ENCODE assay signal across 21 cellular contexts in genomic region chr17:82060614-82061013, GRCh38. TPM values are rescaled to one million over a fixed set of nuclear protein-coding genes. Genes with fewer than 3 reads are reported as not detected.
DNase-seq lines count a peak whose midpoint lies in the region; ATAC-seq, FAIRE-seq and TF ChIP-seq lines count a peak whose summit lies in the region.
"Had no signal": no experiment of that assay in that cellular context is flagged by ENCODE, and none has a peak within 500 bp of the region (broad histone marks: within the 10 kb centered on the region; RNA-seq: fewer than 3 reads in every experiment).

No MANE protein-coding gene starts in this region.

- BruUV-seq in HCT116 (replicated peaks; lab: Mats Ljungman, UMichigan): no TSS peak

- CTCF ChIA-PET in HCT116 (lab: Charles Lee): no interaction called here

- no peaks in the 10 kb centered on the region for H3K9me3 ChIP-seq in right atrium auricular region
- no peaks in the 10 kb centered on the region for H3K9me3 ChIP-seq in HCT116 (ENCODE audit: control insufficient read depth in 1 of 2, insufficient read depth in 1 of 2, low read depth in 1 of 2, low read length in 2 of 2)
- H3K9me3 ChIP-seq in kidney (ENCODE audit: control insufficient read depth in 1 of 2, low read length in 2 of 2): no peaks in the 10 kb centered on the region
- H3K9me3 ChIP-seq: A549, SJCRH30 had no signal

- no peak overlapping the region for H2AFZ ChIP-seq in HCT116 (ENCODE audit: low read depth, low read length, poor library complexity, severe bottlenecking)

- FAIRE-seq in kidney (lab: Jason Lieb, UNC): no peak
- FAIRE-seq in urothelium cell line (lab: Jason Lieb, UNC): no peak
- FAIRE-seq: A549, D721Med had no signal

- H3K9me2 ChIP-seq in HCT116 (ENCODE audit: insufficient read depth): no peaks in the 10 kb centered on the region

- intact Hi-C loops in left ventricle myocardium superior (cut with micrococcal nuclease): no loop called here
- intact Hi-C loops in HCT116 (cut with micrococcal nuclease): no loop called here
- intact Hi-C loops in kidney (cut with DNase I): no loop called here

- no peak for TF ChIP-seq RAD21 in HCT116 (IDR thresholded peaks at IDR 0.05; ENCODE audit: low read depth)

- peaks cover 35% of the 10 kb centered on the region for H3K79me2 ChIP-seq in HCT116 (ENCODE audit: insufficient read depth, low read length)

- no peaks in the 10 kb centered on the region; the same call in 1 of the 2 replicates for H4K20me1 ChIP-seq in HCT116 (ENCODE audit: insufficient read depth)

- POLR2A ChIA-PET in HCT116 (lab: Charles Lee): no interaction called here

- ATAC-seq in left ventricle myocardium superior (no peak), HCT116 (no peak)
- ATAC-seq: PC-3 had no signal

- RAD21 ChIA-PET in HCT116 (lab: Charles Lee; ENCODE audit: low non-redundant PET in 1 of 2, low total read pairs in 2 of 2, uncharacterized antibody in 2 of 2, unreplicated experiment in 2 of 2): no interaction called here

- DNase-seq in left ventricle myocardium superior (peak; percentile 26), right atrium auricular region (ENCODE audit: low spot score) (no peak), HCT116 (ENCODE audit: low read depth, low spot score) (no peak), kidney (peak; percentile 68), occipital lobe (lab: John Stamatoyannopoulos, UW) (no peak), COLO668 (lab: John Stamatoyannopoulos, UW; ENCODE audit: unreplicated experiment) (no peak), urothelium cell line (ENCODE audit: low spot score) (no peak)
- DNase-seq: CD8-positive, alpha-beta memory T cell; H7; IMR-90; Karpas-422; NCI-H1417 treated with DMSO at 0.1 percent for 48 hours; NCI-H1930; NCI-H345; NCI-H524 treated with DMSO at 0.1 percent for 48 hours; PC-3; RPMI8226; SJCRH30 had no signal

- H3K4me1 ChIP-seq in right atrium auricular region: peaks cover 0 to 22% of the 10 kb centered on the region in 2 donors
- H3K4me1 ChIP-seq in HCT116 (ENCODE audit: control insufficient read depth in 1 of 2, insufficient read depth in 2 of 2, low read length in 2 of 2): peaks cover 8 to 19% of the 10 kb centered on the region in 2 experiments; a peak in 3 of 4 replicates
- H3K4me1 ChIP-seq in kidney (ENCODE audit: control insufficient read depth in 1 of 2, insufficient read depth in 1 of 2, low read depth in 1 of 2, low read length in 2 of 2): peaks cover 9 to 23% of the 10 kb centered on the region in 2 donors

- H3K36me3 ChIP-seq in right atrium auricular region (peaks cover 51% of the 10 kb centered on the region), HCT116 (ENCODE audit: control insufficient read depth in 1 of 2, insufficient read depth in 2 of 2, low read length in 2 of 2) (peaks cover 19 to 82% of the 10 kb centered on the region in 2 experiments), kidney (ENCODE audit: control insufficient read depth in 1 of 2, insufficient read depth in 2 of 2, low read length in 2 of 2) (peaks cover 5 to 21% of the 10 kb centered on the region in 2 donors)

- no peak overlapping the region for H3K4me2 ChIP-seq in HCT116 (ENCODE audit: low read length)
- H3K4me2 ChIP-seq: A549 had no signal

- H3K4me3 ChIP-seq in right atrium auricular region (no peak overlapping the region), HCT116 (replicated peaks in 1 of 2; ENCODE audit: low read depth in 1 of 2, low read length in 2 of 2) (no peak overlapping the region), kidney (ENCODE audit: low read length in 2 of 2) (no peak overlapping the region)
- H3K4me3 ChIP-seq: A549, SJCRH30 had no signal

- H3K27me3 ChIP-seq in right atrium auricular region (no peaks in the 10 kb centered on the region), HCT116 (ENCODE audit: insufficient read depth, low read length) (no peaks in the 10 kb centered on the region)
- H3K27me3 ChIP-seq: SJCRH30 had no signal

- H3K9ac ChIP-seq in HCT116 (ENCODE audit: low read length) (no peak overlapping the region), kidney (ENCODE audit: low read length in 2 of 2) (no peak overlapping the region)

- no peak for TF ChIP-seq CTCF in right atrium auricular region (IDR thresholded peaks at IDR 0.05)
- TF ChIP-seq CTCF in HCT116 (IDR thresholded peaks at IDR 0.05 in 2 of 3, conservative IDR thresholded peaks at IDR 0.05 in 1 of 3; ENCODE audit: borderline replicate concordance in 1 of 3, insufficient read depth in 1 of 3, low read depth in 2 of 3, low read length in 2 of 3): no peak
- no peak for TF ChIP-seq CTCF in kidney (IDR thresholded peaks at IDR 0.05; ENCODE audit: borderline replicate concordance, extremely low read depth, insufficient read depth)

- no peak for TF ChIP-seq POLR2A in HCT116 (IDR thresholded peaks at IDR 0.05; ENCODE audit: borderline replicate concordance, extremely low read depth, insufficient read depth, insufficient read length)

- H3K27ac ChIP-seq in right atrium auricular region (no peak overlapping the region), HCT116 (ENCODE audit: low read depth, low read length) (peak overlapping the region; percentile 23; the same call in 1 of the 2 replicates), kidney (ENCODE audit: low read depth in 2 of 2, low read length in 2 of 2) (no peak overlapping the region)
- H3K27ac ChIP-seq: A549, HL-60, SJCRH30 had no signal

TF ChIP-seq in HCT116, 20 proteins besides CTCF, POLR2A, EP300 and RAD21 (continues in another document):
- TF ChIP-seq FOSL1 (IDR thresholded peaks at IDR 0.05; ENCODE audit: low read depth): no peak
- TF ChIP-seq EZH2 (IDR thresholded peaks at IDR 0.05): no peak
- no peak for TF ChIP-seq JUND (IDR thresholded peaks at IDR 0.05)
- no peak for TF ChIP-seq MAX (IDR thresholded peaks at IDR 0.05)
- no peak for TF ChIP-seq ZNF274 (IDR thresholded peaks at IDR 0.05; ENCODE audit: low read depth, low read length)
- TF ChIP-seq YY1 (IDR thresholded peaks at IDR 0.05; ENCODE audit: extremely low read depth, insufficient replicate concordance, low read depth, low read length): no peak
- no peak for TF ChIP-seq ATF3 (IDR thresholded peaks at IDR 0.05)
- TF ChIP-seq REST (IDR thresholded peaks at IDR 0.05; ENCODE audit: low read depth): no peak
- no peak for TF ChIP-seq SIN3A (IDR thresholded peaks at IDR 0.05; ENCODE audit: low read depth)
- no peak for TF ChIP-seq CEBPB (IDR thresholded peaks at IDR 0.05; ENCODE audit: low read depth)

RNA-seq across cellular contexts. Expression of gene DUS1L, which starts 5.0 kb away (rescaled TPM):
- 67.7 TPM for total RNA-seq in left ventricle myocardium superior
- 10 to 100 TPM; 33.3 to 45.7 TPM for total RNA-seq in right atrium auricular region
- 176 TPM for total RNA-seq in HCT116 (2021; ENCODE audit: unreplicated experiment)
- polyA plus RNA-seq in HCT116 (2012): 120 and 129 TPM in 2 replicates
- total RNA-seq in kidney: 84.8 TPM
- 102 TPM for polyA plus RNA-seq in kidney (ENCODE audit: insufficient read depth, low read depth, low replicate concordance)
- total RNA-seq in occipital lobe: 21.4 TPM

RNA-seq across cellular contexts. Expression of gene GPS1, which starts 8.9 kb away (rescaled TPM):
- total RNA-seq in left ventricle myocardium superior (90.6 TPM), right atrium auricular region (10 to 100 TPM; 79.5 to 90.8 TPM), HCT116 (2021; ENCODE audit: unreplicated experiment) (205 TPM), kidney (99.3 TPM), occipital lobe (64.4 TPM)
- 154 and 156 TPM in 2 replicates for polyA plus RNA-seq in HCT116 (2012)
- polyA plus RNA-seq in kidney (ENCODE audit: insufficient read depth, low read depth, low replicate concordance): 149 TPM

RNA-seq across cellular contexts. Expression of gene RFNG, which starts 9.0 kb away (rescaled TPM):
- total RNA-seq in left ventricle myocardium superior (21.8 TPM), right atrium auricular region (10 to 100 TPM; 21.4 to 25.3 TPM), HCT116 (2021; ENCODE audit: unreplicated experiment) (52.0 TPM), kidney (29.8 TPM), occipital lobe (14.5 TPM)
- 53.5 and 62.2 TPM in 2 replicates for polyA plus RNA-seq in HCT116 (2012)
- polyA plus RNA-seq in kidney (ENCODE audit: insufficient read depth, low read depth, low replicate concordance): 47.3 TPM

RNA-seq across cellular contexts. Expression of gene DCXR, which starts 23.1 kb away (rescaled TPM):
- 177 TPM for total RNA-seq in left ventricle myocardium superior
- 100 to 1,000 TPM; 169 to 213 TPM for total RNA-seq in right atrium auricular region
- total RNA-seq in HCT116 (2021; ENCODE audit: unreplicated experiment): 306 TPM
- polyA plus RNA-seq in HCT116 (2012): 324 and 351 TPM in 2 replicates
- total RNA-seq in kidney: 102 TPM
- polyA plus RNA-seq in kidney (ENCODE audit: insufficient read depth, low read depth, low replicate concordance): 551 TPM
- total RNA-seq in occipital lobe: 18.1 TPM

RNA-seq across cellular contexts. Expression of gene RAC3, which starts 29.1 kb away (rescaled TPM):
- total RNA-seq in left ventricle myocardium superior (1.8 TPM), right atrium auricular region (1 to 10 TPM in 1 of 2 donors, under 1 TPM in 1; 0.93 to 2.6 TPM), HCT116 (2021; ENCODE audit: unreplicated experiment) (120 TPM), kidney (2.6 TPM), occipital lobe (76.0 TPM)
- 114 and 123 TPM in 2 replicates for polyA plus RNA-seq in HCT116 (2012)
- polyA plus RNA-seq in kidney (ENCODE audit: insufficient read depth, low read depth, low replicate concordance): 13.1 TPM
- polyA plus RNA-seq: CD8-positive, alpha-beta memory T cell had no signal

Comparison
In these comparisons a context has a peak if more than half of its experiments do, and no peak if none do; other contexts are left out.
1. DNase-seq: peak in left ventricle myocardium superior (single experiment) and kidney (single experiment); none in right atrium auricular region (single experiment), HCT116 (single experiment), occipital lobe (single experiment), COLO668 (single experiment) and urothelium cell line (single experiment).